In genomic region chr5:179308563-179309382, GRCh38 we compare ENCODE assay signal across 21 cellular contexts. TPM values are rescaled to one million over a fixed set of nuclear protein-coding genes. Genes with fewer than 3 reads are reported as not detected.
"Had no signal": no experiment of that assay in that cellular context is flagged by ENCODE, and none has a peak within 500 bp of the region (broad histone marks: within the 10 kb centered on the region; RNA-seq: fewer than 3 reads in every experiment).

No MANE protein-coding gene starts in this region.

- H3K4me1 ChIP-seq: body of pancreas, parathyroid adenoma had no signal

- H3K36me3 Mint-ChIP-seq: activated CD8-positive, alpha-beta memory T cell treated with anti-CD3 and anti-CD28 coated beads, Interleukin-2, amount 10 ng/mL, durations not matched to agents 7 days and 5 days; activated naive CD8-positive, alpha-beta T cell treated with anti-CD3 and anti-CD28 coated beads for 36 hours; stimulated activated effector memory CD8-positive, alpha-beta T cell treated with anti-CD3 and anti-CD28 coated beads, Interleukin-12 subunit alpha, Interleukin-12 subunit beta, amount 100 ng/mL, for 72 hours had no signal

- H3K9ac ChIP-seq: parathyroid adenoma had no signal

- H3K27me3 Mint-ChIP-seq: activated CD8-positive, alpha-beta memory T cell treated with anti-CD3 and anti-CD28 coated beads, Interleukin-2, amount 10 ng/mL, durations not matched to agents 7 days and 5 days; activated naive CD8-positive, alpha-beta T cell treated with anti-CD3 and anti-CD28 coated beads for 36 hours had no signal

- H3K4me1 Mint-ChIP-seq: activated CD4-positive, alpha-beta memory T cell treated with anti-CD3 and anti-CD28 coated beads, Interleukin-2, amount 10 ng/mL, durations not matched to agents 7 days and 5 days; activated CD8-positive, alpha-beta memory T cell treated with anti-CD3 and anti-CD28 coated beads, Interleukin-2, amount 10 ng/mL, durations not matched to agents 7 days and 5 days; activated naive CD8-positive, alpha-beta T cell treated with anti-CD3 and anti-CD28 coated beads for 36 hours; naive thymus-derived CD8-positive, alpha-beta T cell; stimulated activated effector memory CD8-positive, alpha-beta T cell treated with anti-CD3 and anti-CD28 coated beads, Interleukin-12 subunit alpha, Interleukin-12 subunit beta, amount 100 ng/mL, for 72 hours had no signal

- H3K4me3 Mint-ChIP-seq: activated CD4-positive, alpha-beta memory T cell treated with anti-CD3 and anti-CD28 coated beads, Interleukin-2, amount 10 ng/mL, durations not matched to agents 7 days and 5 days; activated CD8-positive, alpha-beta memory T cell treated with anti-CD3 and anti-CD28 coated beads, Interleukin-2, amount 10 ng/mL, durations not matched to agents 7 days and 5 days; activated naive CD8-positive, alpha-beta T cell treated with anti-CD3 and anti-CD28 coated beads for 36 hours; naive thymus-derived CD8-positive, alpha-beta T cell; stimulated activated effector memory CD8-positive, alpha-beta T cell treated with anti-CD3 and anti-CD28 coated beads, Interleukin-12 subunit alpha, Interleukin-12 subunit beta, amount 100 ng/mL, for 72 hours had no signal

- H3K36me3 ChIP-seq: stomach had no signal

- H3K27ac Mint-ChIP-seq: activated CD4-positive, alpha-beta memory T cell treated with anti-CD3 and anti-CD28 coated beads, Interleukin-2, amount 10 ng/mL, durations not matched to agents 7 days and 5 days; activated CD8-positive, alpha-beta memory T cell treated with anti-CD3 and anti-CD28 coated beads, Interleukin-2, amount 10 ng/mL, durations not matched to agents 7 days and 5 days; activated naive CD8-positive, alpha-beta T cell treated with anti-CD3 and anti-CD28 coated beads for 36 hours; stimulated activated effector memory CD8-positive, alpha-beta T cell treated with anti-CD3 and anti-CD28 coated beads, Interleukin-12 subunit alpha, Interleukin-12 subunit beta, amount 100 ng/mL, for 72 hours had no signal

- H2AFZ ChIP-seq: parathyroid adenoma had no signal

- H3K27me3 ChIP-seq: body of pancreas, dorsolateral prefrontal cortex, stomach, testis had no signal

- DNase-seq: activated CD4-positive, alpha-beta memory T cell treated with anti-CD3 and anti-CD28 coated beads, Interleukin-2, amount 10 ng/mL, durations not matched to agents 7 days and 5 days; activated CD4-positive, alpha-beta T cell treated with anti-CD3 and anti-CD28 coated beads for 48 hours; activated CD4-positive, CD25-positive, alpha-beta regulatory T cell; activated CD8-positive, alpha-beta memory T cell treated with anti-CD3 and anti-CD28 coated beads, Interleukin-2, amount 10 ng/mL, durations not matched to agents 7 days and 5 days; activated naive CD4-positive, alpha-beta T cell; activated naive CD8-positive, alpha-beta T cell treated with anti-CD3 and anti-CD28 coated beads for 36 hours; amygdala; hypothalamus; mesenchymal stem cell; stimulated activated CD4-positive, alpha-beta T cell treated with anti-CD3 and anti-CD28 coated beads, Interleukin-4, amount 100 ng/mL, for 1 hour; stomach; T1000; testis had no signal

- H3K4me3 ChIP-seq: body of pancreas, dorsolateral prefrontal cortex, skin epidermis, stomach, testis had no signal

- H3K9me3 ChIP-seq: testis had no signal

- ATAC-seq: activated CD8-positive, alpha-beta memory T cell treated with anti-CD3 and anti-CD28 coated beads, Interleukin-2, amount 10 ng/mL, durations not matched to agents 7 days and 5 days; body of pancreas; naive thymus-derived CD8-positive, alpha-beta T cell; stimulated activated effector memory CD8-positive, alpha-beta T cell treated with anti-CD3 and anti-CD28 coated beads, Interleukin-12 subunit alpha, Interleukin-12 subunit beta, amount 100 ng/mL, for 72 hours had no signal

- H3K27ac ChIP-seq: body of pancreas, dorsolateral prefrontal cortex, parathyroid adenoma, skin epidermis, stomach, testis had no signal

RNA-seq across cellular contexts. Expression of gene ADAMTS2, which starts 36.5 kb away (rescaled TPM):
- total RNA-seq: activated CD4-positive, alpha-beta memory T cell treated with anti-CD3 and anti-CD28 coated beads, Interleukin-2, amount 10 ng/mL, durations not matched to agents 7 days and 5 days; activated CD8-positive, alpha-beta memory T cell treated with anti-CD3 and anti-CD28 coated beads, Interleukin-2, amount 10 ng/mL, durations not matched to agents 7 days and 5 days; activated naive CD8-positive, alpha-beta T cell treated with anti-CD3 and anti-CD28 coated beads for 36 hours; naive thymus-derived CD8-positive, alpha-beta T cell; T-helper 1 cell treated with Interleukin-12 subunit alpha and Interleukin-12 subunit beta and Interleukin-4 antibody, amounts not matched to agents 30 ng/mL and 1 ng/mL, for 36 hours had no signal
- polyA plus RNA-seq: keratinocyte had no signal
